In the genomic region with DNA sequence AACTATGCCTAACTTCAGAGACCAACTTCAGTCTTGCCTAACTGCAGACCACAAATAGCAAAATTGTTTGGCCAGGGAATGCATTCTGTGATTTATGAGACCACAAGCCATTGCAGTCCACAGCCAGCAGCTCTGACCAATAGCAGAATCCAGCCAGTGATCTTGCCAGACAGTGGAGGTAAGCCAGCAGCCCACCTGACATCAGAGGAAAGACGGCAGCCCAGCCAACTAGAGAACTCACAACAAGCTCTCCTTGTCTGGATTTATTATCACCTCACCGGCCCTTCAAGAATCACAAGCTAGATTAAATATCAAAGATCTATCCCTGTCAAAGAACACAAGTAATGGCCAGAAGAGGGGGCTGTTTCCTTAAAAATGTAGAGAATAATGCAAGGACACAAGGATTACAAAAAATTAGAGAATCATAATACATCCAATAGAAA, we compare ENCODE assay signal across 8 cellular contexts.
DNase-seq lines count a peak whose midpoint lies in the region; ATAC-seq and TF ChIP-seq lines count a peak whose summit lies in the region.

No MANE protein-coding gene starts in this region.

- no peak overlapping the region for H3K27ac Mint-ChIP-seq in activated naive CD4-positive, alpha-beta T cell treated with anti-CD3 and anti-CD28 coated beads for 36 hours

- H3K79me2 ChIP-seq in OCI-LY1 (ENCODE audit: insufficient read depth, low read length), result no peaks in the 10 kb centered on the region

- CTCF ChIA-PET in activated naive CD4-positive, alpha-beta T cell treated with anti-CD3 and anti-CD28 coated beads for 36 hours (lab: Charles Lee), result interaction anchor here (0.9 kb wide), 1 partner anchor 16 kb away, joined by 3 read pairs; no protein-coding TSS in a partner anchor

- no peaks in the 10 kb centered on the region for H3K36me3 Mint-ChIP-seq in activated naive CD4-positive, alpha-beta T cell treated with anti-CD3 and anti-CD28 coated beads for 36 hours (ENCODE audit: low read depth)

- peak; percentile 57 for TF ChIP-seq CTCF in OCI-LY1 (IDR thresholded peaks at IDR 0.05; ENCODE audit: low read length)

- intact Hi-C loops in activated naive CD4-positive, alpha-beta T cell treated with anti-CD3 and anti-CD28 coated beads for 36 hours (cut with micrococcal nuclease), result no loop called here

- no peaks in the 10 kb centered on the region for H3K27me3 ChIP-seq in OCI-LY1 (ENCODE audit: insufficient read depth, low read length)

- H2AFZ ChIP-seq in OCI-LY1 (ENCODE audit: low read length), result no peak overlapping the region

- H3K9me2 ChIP-seq in OCI-LY1 (ENCODE audit: low read depth, low read length), result no peaks in the 10 kb centered on the region

- H3K4me1 ChIP-seq in OCI-LY1 (ENCODE audit: insufficient read depth, low read length, severe bottlenecking), result no peaks in the 10 kb centered on the region

- no peaks in the 10 kb centered on the region for H3K9me3 ChIP-seq in OCI-LY1 (ENCODE audit: low read length)

- no peaks in the 10 kb centered on the region for H3K36me3 ChIP-seq in OCI-LY1 (ENCODE audit: insufficient read depth, low read length)

- no peak overlapping the region for H3K9ac ChIP-seq in OCI-LY1 (ENCODE audit: low read length)

- no peak overlapping the region for H3K4me3 ChIP-seq in OCI-LY1 (ENCODE audit: low read depth, low read length, poor library complexity, severe bottlenecking)

- H3F3A ChIP-seq in OCI-LY1 (ENCODE audit: insufficient read depth, low read length), result no peaks in the 10 kb centered on the region

- peaks cover 13% of the 10 kb centered on the region for H3K9me3 Mint-ChIP-seq in activated naive CD4-positive, alpha-beta T cell treated with anti-CD3 and anti-CD28 coated beads for 36 hours

- H3K4me3 Mint-ChIP-seq in activated naive CD4-positive, alpha-beta T cell treated with anti-CD3 and anti-CD28 coated beads for 36 hours, result no peak overlapping the region

- H3K4me2 ChIP-seq in OCI-LY1 (ENCODE audit: low read length), result no peak overlapping the region

- no peaks in the 10 kb centered on the region for H3K4me1 Mint-ChIP-seq in activated naive CD4-positive, alpha-beta T cell treated with anti-CD3 and anti-CD28 coated beads for 36 hours (ENCODE audit: low read depth)

- peaks cover 2% of the 10 kb centered on the region for H3K27me3 Mint-ChIP-seq in activated naive CD4-positive, alpha-beta T cell treated with anti-CD3 and anti-CD28 coated beads for 36 hours (ENCODE audit: low read depth)

- DNase-seq in CMK (ENCODE audit: low read depth) (peak; percentile 34), fibroblast of peridontal ligament (ENCODE audit: extremely low read depth) (peak; percentile 22), mesenteric fat pad (ENCODE audit: low spot score) (no peak)
- DNase-seq in activated naive CD4-positive, alpha-beta T cell treated with anti-CD3 and anti-CD28 coated beads for 36 hours, result no peak

- H3K27ac ChIP-seq in OCI-LY1 (ENCODE audit: low read depth, low read length, poor library complexity, severe bottlenecking), result no peak overlapping the region

- peak; percentile 69 for ATAC-seq in HG03442 (IDR thresholded peaks at IDR 0.05; ENCODE audit: unreplicated experiment)
- no peak for ATAC-seq in GM19023 (IDR thresholded peaks at IDR 0.05; ENCODE audit: unreplicated experiment)
- no peak for ATAC-seq in GM18519 (IDR thresholded peaks at IDR 0.05; ENCODE audit: low FRiP score, unreplicated experiment)

- no peaks in the 10 kb centered on the region for H4K20me1 ChIP-seq in OCI-LY1 (ENCODE audit: insufficient read depth, low read length)

Comparison
In these comparisons a context has a peak if more than half of its experiments do, and no peak if none do; other contexts are left out.
1. DNase-seq: peak in CMK (single experiment) and fibroblast of peridontal ligament (single experiment); none in activated naive CD4-positive, alpha-beta T cell treated with anti-CD3 and anti-CD28 coated beads for 36 hours (single experiment) and mesenteric fat pad (single experiment).